8 cellular contexts compared by ENCODE assay signal in genomic region chr19:58558066-58558622, GRCh38. TPM values are rescaled to one million over a fixed set of nuclear protein-coding genes. Genes with fewer than 3 reads are reported as not detected.
DNase-seq lines count a peak whose midpoint lies in the region; ATAC-seq, FAIRE-seq and TF ChIP-seq lines count a peak whose summit lies in the region.

UBE2M (minus strand) TSS chr19:58558611; CDS start chr19:58558381, 230 bp downstream.

- H3K9ac ChIP-seq in HCT116 (ENCODE audit: low read length) (peak within 1 kb of the TSS; percentile 94), duodenal mucosa (ENCODE audit: low read depth in 1 of 2, low read length in 2 of 2) (peak within 1 kb of the TSS; percentile 99)

- no peaks in the 10 kb centered on the region for H3K9me3 ChIP-seq in A549
- H3K9me3 ChIP-seq in HCT116 (ENCODE audit: control insufficient read depth in 1 of 2, insufficient read depth in 1 of 2, low read depth in 1 of 2, low read length in 2 of 2) = no peaks in the 10 kb centered on the region
- no peaks in the 10 kb centered on the region for H3K9me3 ChIP-seq in duodenal mucosa (ENCODE audit: control insufficient read depth in 1 of 2, low read length in 2 of 2)
- H3K9me3 ChIP-seq in mesodermal cell (ENCODE audit: control insufficient read depth, low read length) = no peaks in the 10 kb centered on the region
- no peaks in the 10 kb centered on the region for H3K9me3 ChIP-seq in tibial nerve

- peak within 1 kb of the TSS; percentile 98 for H3K27ac Mint-ChIP-seq in T-helper 2 cell treated with Interferon-gamma antibody and Interleukin-4, amounts not matched to agents 5 μg/mL and 100 μg/mL, for 36 hours

- TF ChIP-seq RAD21 in A549 (conservative IDR thresholded peaks at IDR 0.05 in 1 of 2, IDR thresholded peaks at IDR 0.05 in 1 of 2) = no peak
- no peak for TF ChIP-seq RAD21 in HCT116 (IDR thresholded peaks at IDR 0.05; ENCODE audit: low read depth)

- peak within 1 kb of the TSS; percentile 78 for H3K4me3 ChIP-seq in A549
- H3K4me3 ChIP-seq in HCT116 (replicated peaks in 1 of 2; ENCODE audit: low read depth in 1 of 2, low read length in 2 of 2) = peak within 1 kb of the TSS; percentile 74 to 99
- peak within 1 kb of the TSS; percentile 93 to 94 for H3K4me3 ChIP-seq in duodenal mucosa (ENCODE audit: low read depth in 1 of 2, low read length in 2 of 2)
- H3K4me3 ChIP-seq in mesodermal cell (ENCODE audit: extremely low read depth, insufficient read depth, low read length, poor library complexity, severe bottlenecking) = peak within 1 kb of the TSS; percentile 99
- peak within 1 kb of the TSS; percentile 57 to 94 (median 92) for H3K4me3 ChIP-seq in tibial nerve

- peaks cover 57% of the 10 kb centered on the region for H3K79me2 ChIP-seq in HCT116 (ENCODE audit: insufficient read depth, low read length)

- H3K27ac ChIP-seq in A549 (peak within 1 kb of the TSS; percentile 95 to 99), HCT116 (ENCODE audit: low read depth, low read length) (peak within 1 kb of the TSS; percentile 98), duodenal mucosa (ENCODE audit: low read depth, low read length) (peak within 1 kb of the TSS; percentile 100), mesodermal cell (ENCODE audit: low read depth, low read length, severe bottlenecking) (peak within 1 kb of the TSS; percentile 99), tibial nerve (peak within 1 kb of the TSS; percentile 97 to 100 (median 100))

- H3K9me2 ChIP-seq in HCT116 (ENCODE audit: insufficient read depth) = no peaks in the 10 kb centered on the region

- TF ChIP-seq POLR2A in A549 (IDR thresholded peaks at IDR 0.05; ENCODE audit: low read length) = no peak
- no peak for TF ChIP-seq POLR2A in HCT116 (IDR thresholded peaks at IDR 0.05; ENCODE audit: borderline replicate concordance, extremely low read depth, insufficient read depth, insufficient read length)
- no peak for TF ChIP-seq POLR2A in tibial nerve (IDR thresholded peaks at IDR 0.05)

- intact Hi-C loops in HCT116 (cut with micrococcal nuclease) = no loop called here

- H3K27me3 ChIP-seq in HCT116 (ENCODE audit: insufficient read depth, low read length) (no peaks in the 10 kb centered on the region), duodenal mucosa (ENCODE audit: control insufficient read depth in 1 of 2, insufficient read depth in 2 of 2, low read length in 2 of 2) (no peaks in the 10 kb centered on the region), tibial nerve (peaks cover 0 to 12% of the 10 kb centered on the region in 2 donors)

- H2AFZ ChIP-seq in HCT116 (ENCODE audit: low read depth, low read length, poor library complexity, severe bottlenecking) = no peak within 1 kb of the TSS

- DNase-seq in A549 (ENCODE audit: low read depth in 1 of 2, low spot score in 1 of 2) (peak in 1 of 2 experiments; percentile 42), HCT116 (ENCODE audit: low read depth, low spot score) (no peak), tibial nerve (ENCODE audit: low spot score in 2 of 2) (peak in 1 of 2 donors; percentile 40), AML-193 (lab: John Stamatoyannopoulos, UW) (no peak)
- no peak for DNase-seq in T-helper 2 cell treated with Interferon-gamma antibody and Interleukin-4, amounts not matched to agents 5 μg/mL and 100 μg/mL, for 36 hours (ENCODE audit: low spot score)

- H3K27me3 Mint-ChIP-seq in T-helper 2 cell treated with Interferon-gamma antibody and Interleukin-4, amounts not matched to agents 5 μg/mL and 100 μg/mL, for 36 hours (ENCODE audit: low read depth) = no peaks in the 10 kb centered on the region

- RAD21 ChIA-PET in HCT116 (lab: Charles Lee; ENCODE audit: low non-redundant PET in 1 of 2, low total read pairs in 2 of 2, uncharacterized antibody in 2 of 2, unreplicated experiment in 2 of 2) = no interaction called here

- TF ChIP-seq EP300 in A549 (IDR thresholded peaks at IDR 0.05) (no peak), tibial nerve (IDR thresholded peaks at IDR 0.05) (no peak)

- TF ChIP-seq CTCF in A549 (IDR thresholded peaks at IDR 0.05) (no peak), HCT116 (IDR thresholded peaks at IDR 0.05 in 2 of 3, conservative IDR thresholded peaks at IDR 0.05 in 1 of 3; ENCODE audit: borderline replicate concordance in 1 of 3, insufficient read depth in 1 of 3, low read depth in 2 of 3, low read length in 2 of 3) (no peak), tibial nerve (IDR thresholded peaks at IDR 0.05) (no peak)

- no peaks in the 10 kb centered on the region for H4K20me1 ChIP-seq in HCT116 (ENCODE audit: insufficient read depth)

- H3K36me3 Mint-ChIP-seq in T-helper 2 cell treated with Interferon-gamma antibody and Interleukin-4, amounts not matched to agents 5 μg/mL and 100 μg/mL, for 36 hours (ENCODE audit: low read depth) = peaks cover 47% of the 10 kb centered on the region

- H3K4me1 Mint-ChIP-seq in T-helper 2 cell treated with Interferon-gamma antibody and Interleukin-4, amounts not matched to agents 5 μg/mL and 100 μg/mL, for 36 hours (ENCODE audit: low read depth) = peaks cover 41% of the 10 kb centered on the region

- FAIRE-seq in A549 (lab: Jason Lieb, UNC) = no peak

- no TSS peak for BruUV-seq in HCT116 (replicated peaks; lab: Mats Ljungman, UMichigan)

- H3K4me3 Mint-ChIP-seq in T-helper 2 cell treated with Interferon-gamma antibody and Interleukin-4, amounts not matched to agents 5 μg/mL and 100 μg/mL, for 36 hours = peak within 1 kb of the TSS; percentile 99

- H3K4me1 ChIP-seq in A549 (peaks cover 42% of the 10 kb centered on the region), HCT116 (ENCODE audit: control insufficient read depth in 1 of 2, insufficient read depth in 2 of 2, low read length in 2 of 2) (peaks cover 26 to 52% of the 10 kb centered on the region in 2 experiments), duodenal mucosa (ENCODE audit: control insufficient read depth in 1 of 2, insufficient read depth in 2 of 2, low read length in 2 of 2) (peaks cover 55 to 65% of the 10 kb centered on the region in 2 donors), mesodermal cell (ENCODE audit: control insufficient read depth, insufficient read depth, low read length, poor library complexity, severe bottlenecking) (peaks cover 21% of the 10 kb centered on the region), tibial nerve (peaks cover 5 to 76% (median 59%) of the 10 kb centered on the region in 4 donors)

- WGBS in A549 (ENCODE audit: missing lambda C conversion rate) = 0% methylated on average over 13 of the region's 62 CpGs
- 0% methylated on average over 52 to 60 of the region's 62 CpGs for WGBS in mesodermal cell (ENCODE audit: insufficient coverage in 2 of 2), 2 experiments
- 0 to 1% methylated on average over 17 to 31 of the region's 62 CpGs for WGBS in tibial nerve, 2 donors

- CTCF ChIA-PET in A549 (lab: Yijun Ruan, JAX) (interaction anchor here (1.0 kb wide), 1 partner anchor 38 kb away, joined by 3 read pairs; the partner anchor contains the start of gene ZBTB45), HCT116 (lab: Charles Lee) (no interaction called here)

- ATAC-seq in A549 (no peak), HCT116 (no peak), GM19467 (IDR thresholded peaks at IDR 0.05; ENCODE audit: unreplicated experiment) (no peak)

- no peaks in the 10 kb centered on the region for H3K9me3 Mint-ChIP-seq in T-helper 2 cell treated with Interferon-gamma antibody and Interleukin-4, amounts not matched to agents 5 μg/mL and 100 μg/mL, for 36 hours

- peaks cover 7 to 20% of the 10 kb centered on the region in 2 experiments; a peak in 2 of 4 replicates for H3K36me3 ChIP-seq in HCT116 (ENCODE audit: control insufficient read depth in 1 of 2, insufficient read depth in 2 of 2, low read length in 2 of 2)
- peaks cover 7 to 10% of the 10 kb centered on the region in 2 donors for H3K36me3 ChIP-seq in duodenal mucosa (ENCODE audit: control insufficient read depth in 1 of 2, insufficient read depth in 2 of 2, low read length in 2 of 2)
- H3K36me3 ChIP-seq in mesodermal cell (ENCODE audit: control insufficient read depth, insufficient read depth, low read length) = peaks cover 25% of the 10 kb centered on the region
- peaks cover 0 to 20% (median 0%) of the 10 kb centered on the region in 3 donors for H3K36me3 ChIP-seq in tibial nerve

- POLR2A ChIA-PET in A549 (lab: Yijun Ruan, JAX) (interaction anchor here (0.8 to 2.9 kb wide), 4 partner anchors 14 to 44 kb away, joined by 3 to 37 read pairs (median 20); partner anchors contain the start of genes TRIM28 and ZBTB45), HCT116 (lab: Charles Lee) (no interaction called here)

- H3K4me2 ChIP-seq in A549 (peak within 1 kb of the TSS; percentile 94), HCT116 (ENCODE audit: low read length) (peak within 1 kb of the TSS; percentile 92)

TF ChIP-seq in A549, 52 proteins besides CTCF, POLR2A, EP300 and RAD21:
- TF ChIP-seq, protein P1, sequence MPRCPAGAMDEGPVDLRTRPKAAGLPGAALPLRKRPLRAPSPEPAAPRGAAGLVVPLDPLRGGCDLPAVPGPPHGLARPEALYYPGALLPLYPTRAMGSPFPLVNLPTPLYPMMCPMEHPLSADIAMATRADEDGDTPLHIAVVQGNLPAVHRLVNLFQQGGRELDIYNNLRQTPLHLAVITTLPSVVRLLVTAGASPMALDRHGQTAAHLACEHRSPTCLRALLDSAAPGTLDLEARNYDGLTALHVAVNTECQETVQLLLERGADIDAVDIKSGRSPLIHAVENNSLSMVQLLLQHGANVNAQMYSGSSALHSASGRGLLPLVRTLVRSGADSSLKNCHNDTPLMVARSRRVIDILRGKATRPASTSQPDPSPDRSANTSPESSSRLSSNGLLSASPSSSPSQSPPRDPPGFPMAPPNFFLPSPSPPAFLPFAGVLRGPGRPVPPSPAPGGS (IDR thresholded peaks at IDR 0.05) = peak; percentile 20; the same call in 1 of the 3 replicates
- no peak for TF ChIP-seq EHF (CRISPR knock-in tag; IDR thresholded peaks at IDR 0.05)
TF ChIP-seq in A549: peak in this region for 1.

RNA-seq across cellular contexts. Expression of gene UBE2M, which starts in this region (rescaled TPM):
- 185 and 190 TPM in 2 replicates for polyA plus RNA-seq in A549 (2011; rRNA removed)
- polyA plus RNA-seq in A549 (2012; cell fraction: cytosol; rRNA removed) = 137 and 162 TPM in 2 replicates
- polyA plus RNA-seq in A549 (2012; cell fraction: nucleus; rRNA removed) = 124 and 127 TPM in 2 replicates
- 135 to 139 TPM (median 137 TPM) in 3 replicates for polyA plus RNA-seq in A549 (2017; fragmentation: RNase III; extraction: RNeasy Plus Mini Kit Qiagen cat#74134 plus additional on column Dnase treatment)
- 210 and 218 TPM in 2 replicates for polyA minus RNA-seq in A549 (2011; rRNA and poly(A)+ RNA removed)
- total RNA-seq in HCT116 (2021; ENCODE audit: unreplicated experiment) = 120 TPM
- 164 and 172 TPM in 2 replicates for polyA plus RNA-seq in HCT116 (2012)
- polyA plus RNA-seq in mesodermal cell (2013, experiment 1 of 2) = 134 TPM
- polyA plus RNA-seq in mesodermal cell (2013, experiment 2 of 2) = 104 TPM
- total RNA-seq in tibial nerve = 10 to 100 TPM; 18.4 to 38.2 (median 29.4) TPM
